Comparison of ENCODE assay signal across 22 cellular contexts in genomic region chr11:116394022-116394421, GRCh38.
"Had no signal": no experiment of that assay in that cellular context is flagged by ENCODE, and none has a peak within 500 bp of the region (broad histone marks: within the 10 kb centered on the region; RNA-seq: fewer than 3 reads in every experiment).

No MANE protein-coding gene starts in this region.

- H3K4me3 ChIP-seq: MG63, SJSA1, SK-N-MC had no signal

- H3K27ac ChIP-seq: HL-60, SJSA1, SK-N-MC had no signal

- H3K9me3 ChIP-seq: MG63, SJSA1 had no signal

- H3K27me3 ChIP-seq: MG63, SJSA1 had no signal

- H3K4me1 ChIP-seq: SJSA1 had no signal

- H3K36me3 ChIP-seq: MG63, SJSA1 had no signal

- DNase-seq: Karpas-422, KG1, MG63, NCI-H1092, NCI-H1105 treated with DMSO at 0.1 percent for 48 hours, NCI-H1417 treated with DMSO at 0.1 percent for 48 hours, NCI-H146, NCI-H1694 treated with DMSO at 0.1 percent for 48 hours, NCI-H1930, NCI-H2081, NCI-H2107, NCI-H226, NCI-H446, NCI-H510A, NCI-H524 treated with DMSO at 0.1 percent for 48 hours, NCI-H774, Right ventricle myocardium superior, RPMI8226, SIG-M5 had no signal
